Comparison of ENCODE assay signal across 31 cellular contexts in the genomic region with DNA sequence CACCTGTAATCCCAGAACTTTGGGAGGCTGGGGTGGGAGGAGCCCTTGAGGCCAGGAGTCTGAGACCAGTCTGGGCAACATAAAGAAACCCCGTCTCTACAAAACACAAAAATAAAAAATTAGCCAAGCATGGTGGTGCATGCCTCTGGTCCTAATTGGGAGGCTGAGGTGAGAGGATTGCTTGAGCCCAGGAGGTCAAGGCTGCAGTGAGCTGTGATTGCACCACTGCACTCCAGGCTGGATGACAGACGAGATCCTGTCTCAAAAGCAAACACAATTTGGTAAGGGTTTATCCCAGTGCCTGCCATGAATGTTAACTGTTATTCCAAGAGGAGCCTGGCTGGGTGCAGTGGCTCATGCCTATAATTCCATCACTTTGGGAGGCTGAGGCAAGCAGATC.
DNase-seq lines count a peak whose midpoint lies in the region; ATAC-seq, FAIRE-seq and TF ChIP-seq lines count a peak whose summit lies in the region.
"Had no signal": no experiment of that assay in that cellular context is flagged by ENCODE, and none has a peak within 500 bp of the region (broad histone marks: within the 10 kb centered on the region; RNA-seq: fewer than 3 reads in every experiment).

No MANE protein-coding gene starts in this region.

- in situ Hi-C loops in HepG2 (cut with HindIII; ENCODE audit: extremely low pct_ligation_motif_present, low pct_unique_long_range_greater_than_20kb), result no loop called here

- H2AFZ ChIP-seq in HepG2 (ENCODE audit: low read length), result no peak overlapping the region

- CTCF ChIA-PET in HepG2 (lab: Yijun Ruan, JAX; ENCODE audit: low intra/inter-chr PET ratio, low total read pairs), result no interaction called here

- TF ChIP-seq EP300 in HepG2 (IDR thresholded peaks at IDR 0.05; ENCODE audit: low read depth in 2 of 2, low read length in 2 of 2) (no peak), HepG2 (CRISPR knock-in tag; IDR thresholded peaks at IDR 0.05; ENCODE audit: borderline replicate concordance) (no peak)

- FAIRE-seq in HepG2 (lab: Jason Lieb, UNC), result no peak
- FAIRE-seq: A204.1, A549, D721Med had no signal

- TF ChIP-seq POLR2A in HepG2 (IDR thresholded peaks at IDR 0.05; ENCODE audit: insufficient read depth in 1 of 2, low read depth in 2 of 2, low read length in 2 of 2) (no peak), right lobe of liver (IDR thresholded peaks at IDR 0.05) (no peak)

- no peaks in the 10 kb centered on the region for H3K36me3 ChIP-seq in HepG2 (replicated peaks in 1 of 2; ENCODE audit: control insufficient read depth in 1 of 2, insufficient read depth in 2 of 2, low read length in 2 of 2)
- no peaks in the 10 kb centered on the region for H3K36me3 ChIP-seq in right lobe of liver
- H3K36me3 ChIP-seq: BE2C; BLaER1; BLaER1 treated with 17β-estradiol and CSF1 and Interleukin-3, amounts not matched to agents 10 nM and 100 nM had no signal

- H3K4me1 ChIP-seq in HepG2 (ENCODE audit: insufficient read depth, low read length), result peaks cover 22% of the 10 kb centered on the region
- peaks cover 0 to 9% (median 0%) of the 10 kb centered on the region in 4 donors for H3K4me1 ChIP-seq in right lobe of liver
- H3K4me1 ChIP-seq: BE2C; BLaER1; BLaER1 treated with 17β-estradiol and CSF1 and Interleukin-3, amounts not matched to agents 10 nM and 100 nM had no signal

- H3K4me3 ChIP-seq in HepG2 (replicated peaks in 1 of 3; ENCODE audit: insufficient read depth in 1 of 3, low read depth in 2 of 3, low read length in 3 of 3) (no peak overlapping the region), right lobe of liver (no peak overlapping the region)
- H3K4me3 ChIP-seq: A549; BLaER1; BLaER1 treated with 17β-estradiol and CSF1 and Interleukin-3, amounts not matched to agents 10 nM and 100 nM had no signal

- no peak overlapping the region for H3K9ac ChIP-seq in HepG2 (ENCODE audit: insufficient read depth, low read depth, low read length)
- H3K9ac ChIP-seq: BLaER1; BLaER1 treated with 17β-estradiol and CSF1 and Interleukin-3, amounts not matched to agents 10 nM and 100 nM had no signal

- H4K20me1 ChIP-seq in HepG2 (ENCODE audit: insufficient read depth, low read length), result no peaks in the 10 kb centered on the region
- H4K20me1 ChIP-seq: BLaER1; BLaER1 treated with 17β-estradiol and CSF1 and Interleukin-3, amounts not matched to agents 10 nM and 100 nM had no signal

- DNase-seq in HepG2 (ENCODE audit: low spot score) (peak; percentile 13), right lobe of liver (no peak), posterior vena cava (ENCODE audit: low spot score) (peak; percentile 15), left colon (no peak)
- DNase-seq: 8988T; ACHN; AML-193; BE2C; C1 segment of cervical spinal cord; Caco-2; Calu3; CD4-positive, alpha-beta memory T cell; CD4-positive, alpha-beta T cell; CD4-positive, CD25-positive, alpha-beta regulatory T cell; CD8-positive, alpha-beta memory T cell; CD8-positive, alpha-beta T cell; COR-L47; DMS 273 treated with DMSO at 0.1 percent for 48 hours; DMS153; DMS53; DMS79; DMS79 treated with DMSO at 0.1 percent for 48 hours; DND-41; EL had no signal

- H3K79me2 ChIP-seq in HepG2 (ENCODE audit: insufficient read depth, low read length), result no peaks in the 10 kb centered on the region

- BruUV-seq in HepG2 (replicated peaks; lab: Mats Ljungman, UMichigan), result no TSS peak

- TF ChIP-seq RAD21 in HepG2 (CRISPR knock-in tag; IDR thresholded peaks at IDR 0.05), result no peak

- no peak overlapping the region for H3K27ac ChIP-seq in HepG2 (ENCODE audit: extremely low read length, insufficient read depth, low read length)
- H3K27ac ChIP-seq in right lobe of liver, result no peak overlapping the region
- H3K27ac ChIP-seq: 22Rv1; A549; BLaER1; BLaER1 treated with 17β-estradiol and CSF1 and Interleukin-3, amounts not matched to agents 10 nM and 100 nM; C4-2B had no signal

- H3K4me2 ChIP-seq in HepG2 (ENCODE audit: low read depth, low read length), result no peak overlapping the region
- H3K4me2 ChIP-seq: A549; BLaER1; BLaER1 treated with 17β-estradiol and CSF1 and Interleukin-3, amounts not matched to agents 10 nM and 100 nM had no signal

- 0% methylated on average over 1 of the region's 2 CpGs for WGBS in HepG2 (ENCODE audit: low lambda C conversion rate)
- WGBS in right lobe of liver (ENCODE audit: insufficient coverage, low coverage, low lambda C conversion rate, missing lambda C conversion rate), result 61% methylated on average over 2 of the region's 2 CpGs

- H3K9me3 ChIP-seq in HepG2 (ENCODE audit: low read length), result no peaks in the 10 kb centered on the region
- H3K9me3 ChIP-seq in right lobe of liver, result no peaks in the 10 kb centered on the region
- H3K9me3 ChIP-seq: BE2C, Caco-2 had no signal

- H3K27me3 ChIP-seq in HepG2 (ENCODE audit: control insufficient read depth in 1 of 2, insufficient read depth in 2 of 2, low read length in 2 of 2) (peaks cover 0 to 6% of the 10 kb centered on the region in 2 experiments; a peak in 3 of 5 replicates), right lobe of liver (no peaks in the 10 kb centered on the region)
- H3K27me3 ChIP-seq: BE2C; BLaER1; BLaER1 treated with 17β-estradiol and CSF1 and Interleukin-3, amounts not matched to agents 10 nM and 100 nM had no signal

- ATAC-seq in HepG2, result no peak
- ATAC-seq in right lobe of liver, result no peak
- no peak for ATAC-seq in left colon
- ATAC-seq: A549; CD8-positive, alpha-beta T cell had no signal

- POLR2A ChIA-PET in HepG2 (lab: Yijun Ruan, JAX), result no interaction called here

- TF ChIP-seq CTCF in HepG2 (CRISPR knock-in tag; IDR thresholded peaks at IDR 0.05) (no peak), right lobe of liver (IDR thresholded peaks at IDR 0.05) (no peak)

- intact Hi-C loops in HepG2 (cut with micrococcal nuclease; ENCODE audit: unreplicated experiment) (no loop called here), right lobe of liver (cut with DNase I) (no loop called here), posterior vena cava (cut with DNase I) (no loop called here), left colon (cut with DNase I, micrococcal nuclease) (no loop called here)

TF ChIP-seq in HepG2, 621 proteins besides CTCF, POLR2A, EP300 and RAD21 (continues in another document):
- TF ChIP-seq SNAPC2 (CRISPR knock-in tag; IDR thresholded peaks at IDR 0.05) (no peak), CEBPG (CRISPR knock-in tag; IDR thresholded peaks at IDR 0.05) (0 out of 2 replicates have a peak, but pooled peaks have one; percentile 26), ZNF777 (CRISPR knock-in tag; IDR thresholded peaks at IDR 0.05) (no peak), PREB (CRISPR knock-in tag; IDR thresholded peaks at IDR 0.05) (no peak), NR2F6 (IDR thresholded peaks at IDR 0.05) (no peak), NR2F6 (CRISPR knock-in tag; IDR thresholded peaks at IDR 0.05) (peak; percentile 7; the same call in 1 of the 2 replicates), RBAK (CRISPR knock-in tag; IDR thresholded peaks at IDR 0.05) (no peak), PITX1 (CRISPR knock-in tag; IDR thresholded peaks at IDR 0.05) (no peak), ZNF33A (CRISPR knock-in tag; IDR thresholded peaks at IDR 0.05; ENCODE audit: borderline replicate concordance) (no peak), ZMYM3 (CRISPR knock-in tag; IDR thresholded peaks at IDR 0.05) (peak; percentile 29; the same call in 1 of the 2 replicates), ZSCAN25 (CRISPR knock-in tag; IDR thresholded peaks at IDR 0.05) (no peak), TFDP2 (CRISPR knock-in tag; IDR thresholded peaks at IDR 0.05) (no peak), FOSL2 (CRISPR knock-in tag; IDR thresholded peaks at IDR 0.05) (0 out of 2 replicates have a peak, but pooled peaks have one; percentile 10)
- TF ChIP-seq, protein P1, sequence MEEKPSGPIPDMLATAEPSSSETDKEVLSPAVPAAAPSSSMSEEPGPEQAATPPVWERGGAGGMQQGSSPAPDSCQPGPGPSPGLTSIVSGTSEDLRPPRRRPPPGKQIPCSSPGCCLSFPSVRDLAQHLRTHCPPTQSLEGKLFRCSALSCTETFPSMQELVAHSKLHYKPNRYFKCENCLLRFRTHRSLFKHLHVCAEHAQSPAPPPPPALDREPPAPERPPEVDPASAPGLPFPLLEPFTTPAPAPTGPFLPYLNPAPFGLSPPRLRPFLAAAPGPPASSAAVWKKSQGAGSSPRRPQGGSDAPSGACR (CRISPR knock-in tag; IDR thresholded peaks at IDR 0.05), result no peak
- TF ChIP-seq, protein P2, sequence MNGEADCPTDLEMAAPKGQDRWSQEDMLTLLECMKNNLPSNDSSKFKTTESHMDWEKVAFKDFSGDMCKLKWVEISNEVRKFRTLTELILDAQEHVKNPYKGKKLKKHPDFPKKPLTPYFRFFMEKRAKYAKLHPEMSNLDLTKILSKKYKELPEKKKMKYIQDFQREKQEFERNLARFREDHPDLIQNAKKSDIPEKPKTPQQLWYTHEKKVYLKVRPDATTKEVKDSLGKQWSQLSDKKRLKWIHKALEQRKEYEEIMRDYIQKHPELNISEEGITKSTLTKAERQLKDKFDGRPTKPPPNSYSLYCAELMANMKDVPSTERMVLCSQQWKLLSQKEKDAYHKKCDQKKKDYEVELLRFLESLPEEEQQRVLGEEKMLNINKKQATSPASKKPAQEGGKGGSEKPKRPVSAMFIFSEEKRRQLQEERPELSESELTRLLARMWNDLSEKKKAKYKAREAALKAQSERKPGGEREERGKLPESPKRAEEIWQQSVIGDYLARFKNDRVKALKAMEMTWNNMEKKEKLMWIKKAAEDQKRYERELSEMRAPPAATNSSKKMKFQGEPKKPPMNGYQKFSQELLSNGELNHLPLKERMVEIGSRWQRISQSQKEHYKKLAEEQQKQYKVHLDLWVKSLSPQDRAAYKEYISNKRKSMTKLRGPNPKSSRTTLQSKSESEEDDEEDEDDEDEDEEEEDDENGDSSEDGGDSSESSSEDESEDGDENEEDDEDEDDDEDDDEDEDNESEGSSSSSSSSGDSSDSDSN (CRISPR knock-in tag; IDR thresholded peaks at IDR 0.05), result no peak

Comparison
In these comparisons a context has a peak if more than half of its experiments do, and no peak if none do; other contexts are left out.
1. DNase-seq: peak in HepG2 (single experiment) and posterior vena cava (single experiment); none in right lobe of liver (0 of 3) and left colon (0 of 2).